Comparison of ENCODE assay signal across 8 cellular contexts in the genomic region with DNA sequence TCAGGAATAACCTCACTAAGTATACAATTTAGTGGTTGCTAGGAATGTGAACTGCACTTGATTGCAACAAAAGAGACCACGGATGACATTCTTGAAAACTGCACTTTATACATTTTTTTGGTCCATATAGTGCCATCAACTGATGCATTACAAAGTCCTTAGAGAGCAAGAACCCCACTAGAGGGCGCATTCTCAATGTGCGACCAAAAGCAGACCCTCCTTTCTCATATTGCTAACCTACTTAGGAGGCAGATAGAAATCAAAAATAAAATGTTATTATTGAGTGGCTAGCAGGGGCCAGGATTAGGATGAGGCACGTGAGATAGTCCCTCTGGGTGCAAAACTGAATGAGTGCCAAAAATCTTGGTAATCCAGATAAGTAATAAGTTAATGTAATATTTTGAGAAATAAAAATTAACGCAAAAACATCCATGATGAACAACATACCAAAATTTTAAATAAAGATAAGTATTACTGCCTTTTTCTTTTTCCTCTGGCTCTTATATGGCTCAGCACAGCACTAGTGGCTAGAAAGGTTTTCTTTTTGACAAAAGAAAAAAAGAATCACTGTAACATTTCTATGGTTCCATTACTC.
A peak's percentile ranks its signal among the peaks of the same experiment; 100 is the strongest.
DNase-seq lines count a peak whose midpoint lies in the region; ATAC-seq and TF ChIP-seq lines count a peak whose summit lies in the region.

No MANE protein-coding gene starts in this region.

- peak; percentile 82 for ATAC-seq in GM21619 (IDR thresholded peaks at IDR 0.05; ENCODE audit: unreplicated experiment)
- ATAC-seq in IMR-90 (ENCODE audit: low read depth), result peak; percentile 79
- ATAC-seq in HG02623 (IDR thresholded peaks at IDR 0.05; ENCODE audit: unreplicated experiment), result no peak

- in situ Hi-C loops in IMR-90 (cut with MboI; ENCODE audit: low sequenced_read_pairs), result no loop called here

- no peak overlapping the region for H2AFZ ChIP-seq in IMR-90 (replicated peaks; ENCODE audit: low read length, poor library complexity)

- no peaks in the 10 kb centered on the region for H4K20me1 ChIP-seq in IMR-90 (ENCODE audit: insufficient read depth, low read length)

- H2AK5ac ChIP-seq in IMR-90 (ENCODE audit: low read depth, low read length), result no peak overlapping the region

- H2BK20ac ChIP-seq in IMR-90 (ENCODE audit: low read depth, low read length), result no peak overlapping the region

- no peaks in the 10 kb centered on the region for H3K79me1 ChIP-seq in IMR-90 (ENCODE audit: low read depth in 1 of 2, low read length in 2 of 2)

- H3K4ac ChIP-seq in IMR-90 (ENCODE audit: low read depth, low read length), result no peak overlapping the region

- peak; percentile 55 for TF ChIP-seq RAD21 in IMR-90 (IDR thresholded peaks at IDR 0.05; ENCODE audit: low read length)

- no peak overlapping the region for H2BK15ac ChIP-seq in IMR-90 (ENCODE audit: low read depth, low read length)

- H3K9ac ChIP-seq in IMR-90 (ENCODE audit: low read depth, low read length), result no peak overlapping the region

- H3K9me3 ChIP-seq in IMR-90 (ENCODE audit: control insufficient read depth, insufficient read depth, low read length), result no peaks in the 10 kb centered on the region

- H3K27ac ChIP-seq in 22Rv1 (no peak overlapping the region), IMR-90 (ENCODE audit: insufficient read depth, low read length) (no peak overlapping the region)

- no peak overlapping the region for H3K4me2 ChIP-seq in IMR-90 (ENCODE audit: low read depth, low read length)

- no peaks in the 10 kb centered on the region for H3K27me3 ChIP-seq in IMR-90 (ENCODE audit: control insufficient read depth, insufficient read depth, low read length)

- POLR2A ChIA-PET in IMR-90 (lab: Charles Lee; ENCODE audit: unreplicated experiment), result no interaction called here

- H4K5ac ChIP-seq in IMR-90 (ENCODE audit: low read depth, low read length), result no peak overlapping the region

- dilution Hi-C loops in IMR-90 (cut with HindIII; ENCODE audit: low sequenced_read_pairs, unreplicated experiment), result no loop called here

- no peak overlapping the region for H2BK5ac ChIP-seq in IMR-90 (ENCODE audit: low read depth, low read length, poor library complexity, severe bottlenecking)

- H3K36me3 ChIP-seq in IMR-90 (ENCODE audit: control insufficient read depth, insufficient read depth, low read length), result no peaks in the 10 kb centered on the region

- BruUV-seq in IMR-90 (replicated peaks; lab: Mats Ljungman, UMichigan), result no TSS peak

- CTCF ChIA-PET in IMR-90 (lab: Yijun Ruan, JAX), result no interaction called here

- no peak overlapping the region for H2AK9ac ChIP-seq in IMR-90 (replicated peaks; ENCODE audit: low read depth, low read length, poor library complexity)

- TF ChIP-seq CTCF in 22Rv1 (IDR thresholded peaks at IDR 0.05) (peak; percentile 93), IMR-90 (conservative IDR thresholded peaks at IDR 0.05; ENCODE audit: low read depth, low read length) (peak; percentile 67)

- H4K8ac ChIP-seq in IMR-90 (ENCODE audit: low read depth in 2 of 2, low read length in 2 of 2), result no peak overlapping the region

- no CpG with 5 or more reads among the region's 5 CpGs for WGBS in IMR-90 (ENCODE audit: extremely low coverage in 2 of 2, insufficient read length in 1 of 2), 2 experiments

- no peak overlapping the region for H3K18ac ChIP-seq in IMR-90 (ENCODE audit: low read depth, low read length)

- H2BK120ac ChIP-seq in IMR-90 (ENCODE audit: low read depth, low read length), result no peak overlapping the region

- DNase-seq in DMS 273 treated with DMSO at 0.1 percent for 48 hours (lab: John Stamatoyannopoulos, UW), result peak; percentile 3
- peak; percentile 68 for DNase-seq in IMR-90
- DNase-seq in SKM-1 treated with dmso at 0.1 percent for 144 hours (lab: John Stamatoyannopoulos, UW; ENCODE audit: unreplicated experiment), result peak; percentile 46
- peak; percentile 30 for DNase-seq in germinal center (ENCODE audit: low spot score)
- peak; percentile 1 for DNase-seq in stimulated activated CD8-positive, alpha-beta memory T cell treated with anti-CD3 and anti-CD28 coated beads, Interleukin-12 subunit alpha, Interleukin-12 subunit beta, amount 100 ng/mL, for 24 hours (ENCODE audit: extremely low read depth)

- intact Hi-C loops in IMR-90 (cut with micrococcal nuclease), result loop anchor here (1.0 to 2.0 kb wide), 2 partner anchors 164 to 328 kb away; a partner anchor contains a TSS

- H3K14ac ChIP-seq in IMR-90 (replicated peaks; ENCODE audit: low read depth, low read length), result no peak overlapping the region

- TF ChIP-seq POLR2A in IMR-90 (IDR thresholded peaks at IDR 0.05; ENCODE audit: low read depth, low read length), result no peak

- H4K91ac ChIP-seq in IMR-90 (ENCODE audit: insufficient read depth, low read depth, low read length), result no peak overlapping the region

- no peak overlapping the region for H3K23ac ChIP-seq in IMR-90 (ENCODE audit: low read depth, low read length)

- H3K56ac ChIP-seq in IMR-90 (ENCODE audit: extremely low read depth, insufficient read depth, low read length), result no peak overlapping the region

- no peak overlapping the region for H3K4me3 ChIP-seq in IMR-90 (ENCODE audit: insufficient read depth, low read depth, low read length)

- H3K9me1 ChIP-seq in IMR-90 (ENCODE audit: insufficient read depth, low read length), result no peaks in the 10 kb centered on the region

- no peaks in the 10 kb centered on the region for H3K4me1 ChIP-seq in IMR-90 (ENCODE audit: control insufficient read depth, insufficient read depth, low read length)

TF ChIP-seq in IMR-90, 13 proteins besides CTCF, POLR2A, EP300 and RAD21:
- TF ChIP-seq SMC3 (IDR thresholded peaks at IDR 0.05; ENCODE audit: low read depth, low read length) (peak; percentile 46), RCOR1 (IDR thresholded peaks at IDR 0.05; ENCODE audit: insufficient replicate concordance, low read length) (no peak)

Comparison
In these comparisons a context has a peak if more than half of its experiments do, and no peak if none do; other contexts are left out.
1. DNase-seq: peak in every context shown above with its lines; median percentile 68 in IMR-90; 46 in SKM-1 treated with dmso at 0.1 percent for 144 hours; 30 in germinal center; 3 in DMS 273 treated with DMSO at 0.1 percent for 48 hours; 1 in stimulated activated CD8-positive, alpha-beta memory T cell treated with anti-CD3 and anti-CD28 coated beads, Interleukin-12 subunit alpha, Interleukin-12 subunit beta, amount 100 ng/mL, for 24 hours.